19 cellular contexts compared by ENCODE assay signal in genomic region chr11:79241205-79241604, GRCh38.
DNase-seq lines count a peak whose midpoint lies in the region; ATAC-seq and TF ChIP-seq lines count a peak whose summit lies in the region.
"Had no signal": no experiment of that assay in that cellular context is flagged by ENCODE, and none has a peak within 500 bp of the region (broad histone marks: within the 10 kb centered on the region; RNA-seq: fewer than 3 reads in every experiment).

No MANE protein-coding gene starts in this region.

- no peak overlapping the region for H3K9ac ChIP-seq in BLaER1

- H3K27me3 Mint-ChIP-seq in brain: peaks cover 3% of the 10 kb centered on the region
- H3K27me3 Mint-ChIP-seq in nephron (ENCODE audit: low read depth): no peaks in the 10 kb centered on the region
- no peaks in the 10 kb centered on the region for H3K27me3 Mint-ChIP-seq in osteocyte (ENCODE audit: unreplicated experiment)

- peaks cover 90% of the 10 kb centered on the region for H3K4me1 ChIP-seq in BLaER1

- H3K9me3 Mint-ChIP-seq in brain (no peaks in the 10 kb centered on the region), nephron (no peaks in the 10 kb centered on the region), osteocyte (ENCODE audit: unreplicated experiment) (peaks cover 5% of the 10 kb centered on the region)

- no peak for ATAC-seq in GM19452 (IDR thresholded peaks at IDR 0.05; ENCODE audit: unreplicated experiment)
- ATAC-seq: HCT116 had no signal

- H3K4me1 Mint-ChIP-seq in brain: peaks cover 78% of the 10 kb centered on the region
- H3K4me1 Mint-ChIP-seq in nephron: peaks cover 75% of the 10 kb centered on the region
- H3K4me1 Mint-ChIP-seq in osteocyte (ENCODE audit: unreplicated experiment): peaks cover 59% of the 10 kb centered on the region
- H3K4me1 Mint-ChIP-seq: CD4-positive, CD25-positive, alpha-beta regulatory T cell; CD8-positive, alpha-beta memory T cell had no signal

- H4K20me1 ChIP-seq in BLaER1: no peaks in the 10 kb centered on the region

- H3K9me3 ChIP-seq in BLaER1: no peaks in the 10 kb centered on the region

- H3K36me3 ChIP-seq in BLaER1: no peaks in the 10 kb centered on the region

- H3K27ac Mint-ChIP-seq in brain (peak overlapping the region; percentile 14 to 65 (median 31)), nephron (peak overlapping the region; percentile 69 to 83 (median 73)), osteocyte (ENCODE audit: unreplicated experiment) (peak overlapping the region; percentile 27)
- H3K27ac Mint-ChIP-seq: CD8-positive, alpha-beta memory T cell had no signal

- H3K27me3 ChIP-seq in BLaER1: no peaks in the 10 kb centered on the region

- peak overlapping the region; percentile 62 for H3K4me2 ChIP-seq in BLaER1

- no peak for DNase-seq in osteocyte (ENCODE audit: extremely low spot score, unreplicated experiment)
- no peak for DNase-seq in EL
- DNase-seq in OCI-M1 (lab: John Stamatoyannopoulos, UW): no peak
- DNase-seq: 8988T; C1 segment of cervical spinal cord; CD4-positive, CD25-positive, alpha-beta regulatory T cell; CD8-positive, alpha-beta memory T cell; COR-L47; DMS 273 treated with DMSO at 0.1 percent for 48 hours; DMS53; DND-41; GOT3; H7; IMR-90 had no signal

- peak overlapping the region in 1 of 5 experiments; percentile 9 for H3K4me3 Mint-ChIP-seq in brain
- no peak overlapping the region for H3K4me3 Mint-ChIP-seq in nephron
- H3K4me3 Mint-ChIP-seq in osteocyte (ENCODE audit: unreplicated experiment): no peak overlapping the region
- H3K4me3 Mint-ChIP-seq: CD4-positive, CD25-positive, alpha-beta regulatory T cell; CD8-positive, alpha-beta memory T cell had no signal

- H3K36me3 Mint-ChIP-seq in brain (no peaks in the 10 kb centered on the region), nephron (ENCODE audit: low read depth) (no peaks in the 10 kb centered on the region), osteocyte (ENCODE audit: unreplicated experiment) (peaks cover 3% of the 10 kb centered on the region)
- H3K36me3 Mint-ChIP-seq: CD4-positive, CD25-positive, alpha-beta regulatory T cell; CD8-positive, alpha-beta memory T cell had no signal

- TF ChIP-seq CTCF in brain (conservative IDR thresholded peaks at IDR 0.05): no peak
- no peak for TF ChIP-seq CTCF in nephron (IDR thresholded peaks at IDR 0.05; ENCODE audit: unreplicated experiment in 3 of 3)
- TF ChIP-seq CTCF in osteocyte (IDR thresholded peaks at IDR 0.05): no peak

- no peak overlapping the region for H3K4me3 ChIP-seq in BLaER1

- peak overlapping the region; percentile 64 for H3K27ac ChIP-seq in BLaER1
